Comparison of ENCODE assay signal across 20 cellular contexts in genomic region chr11:132715041-132715440, GRCh38.
DNase-seq lines count a peak whose midpoint lies in the region; ATAC-seq, FAIRE-seq and TF ChIP-seq lines count a peak whose summit lies in the region.
"Had no signal": no experiment of that assay in that cellular context is flagged by ENCODE, and none has a peak within 500 bp of the region (broad histone marks: within the 10 kb centered on the region; RNA-seq: fewer than 3 reads in every experiment).

No MANE protein-coding gene starts in this region.

- intact Hi-C loops in activated CD4-positive, alpha-beta memory T cell treated with anti-CD3 and anti-CD28 coated beads for 36 hours (cut with micrococcal nuclease): no loop called here
- intact Hi-C loops in lower leg skin (cut with DNase I; ENCODE audit: low total_unique reads): no loop called here

- DNase-seq in EH (ENCODE audit: low read depth) (peak; percentile 64), HT1080 (ENCODE audit: low read depth) (peak; percentile 8), astrocyte (ENCODE audit: low read depth) (peak; percentile 38), left kidney (ENCODE audit: low read depth, low spot score) (peak; percentile 71), amygdala (lab: John Stamatoyannopoulos, UW) (no peak), lower leg skin (ENCODE audit: low spot score in 2 of 2) (no peak)
- no peak for DNase-seq in activated CD4-positive, alpha-beta memory T cell treated with anti-CD3 and anti-CD28 coated beads for 36 hours
- DNase-seq: COR-L47, Karpas-422, MG63, NCI-H1092, NCI-H1436 treated with DMSO at 0.1 percent for 48 hours, NCI-H510A, NCI-H748 treated with DMSO at 0.1 percent for 48 hours, OCI-M1, RPMI8226, T-helper 1 cell had no signal

- peaks cover 19% of the 10 kb centered on the region for H3K4me1 Mint-ChIP-seq in astrocyte (ENCODE audit: low read depth, unreplicated experiment)
- peaks cover 24% of the 10 kb centered on the region for H3K4me1 Mint-ChIP-seq in activated CD4-positive, alpha-beta memory T cell treated with anti-CD3 and anti-CD28 coated beads for 36 hours (ENCODE audit: low read depth)
- H3K4me1 Mint-ChIP-seq: IgD-negative memory B cell had no signal

- no peak overlapping the region for H3K27ac Mint-ChIP-seq in astrocyte (ENCODE audit: unreplicated experiment)
- no peak overlapping the region for H3K27ac Mint-ChIP-seq in activated CD4-positive, alpha-beta memory T cell treated with anti-CD3 and anti-CD28 coated beads for 36 hours
- H3K27ac Mint-ChIP-seq: IgD-negative memory B cell had no signal

- H2AFZ ChIP-seq in astrocyte (ENCODE audit: low read depth, low read length): no peak overlapping the region

- H3K27me3 ChIP-seq in astrocyte (ENCODE audit: insufficient read depth, low read length): no peaks in the 10 kb centered on the region
- H3K27me3 ChIP-seq: MG63 had no signal

- no peaks in the 10 kb centered on the region for H3K79me2 ChIP-seq in astrocyte (ENCODE audit: insufficient read depth, low read length)

- ATAC-seq in GM19023 (IDR thresholded peaks at IDR 0.05; ENCODE audit: unreplicated experiment): no peak

- POLR2A ChIA-PET in activated CD4-positive, alpha-beta memory T cell treated with anti-CD3 and anti-CD28 coated beads for 36 hours (lab: Charles Lee): no interaction called here

- CTCF ChIA-PET in activated CD4-positive, alpha-beta memory T cell treated with anti-CD3 and anti-CD28 coated beads for 36 hours (lab: Charles Lee): no interaction called here

- 86 to 90% methylated on average over 4 of the region's 4 CpGs for WGBS in lower leg skin, 2 donors

- peaks cover 3% of the 10 kb centered on the region for H3K27me3 Mint-ChIP-seq in astrocyte (ENCODE audit: low read depth, unreplicated experiment)
- H3K27me3 Mint-ChIP-seq in activated CD4-positive, alpha-beta memory T cell treated with anti-CD3 and anti-CD28 coated beads for 36 hours: no peaks in the 10 kb centered on the region
- H3K27me3 Mint-ChIP-seq: IgD-negative memory B cell had no signal

- TF ChIP-seq CTCF in astrocyte (IDR thresholded peaks at IDR 0.05; ENCODE audit: insufficient read depth, low read depth, low read length) (no peak), lower leg skin (IDR thresholded peaks at IDR 0.05) (no peak)

- H3K4me1 ChIP-seq in astrocyte (ENCODE audit: insufficient read depth, low read length): peaks cover 10% of the 10 kb centered on the region

- H4K20me1 ChIP-seq in astrocyte (ENCODE audit: insufficient read depth, low read length): no peaks in the 10 kb centered on the region

- H3K4me3 ChIP-seq in astrocyte (ENCODE audit: insufficient read depth, low read depth, low read length) (no peak overlapping the region), lower leg skin (ENCODE audit: low read depth, poor library complexity, severe bottlenecking) (no peak overlapping the region)
- H3K4me3 ChIP-seq: MG63 had no signal

- no peaks in the 10 kb centered on the region for H3K36me3 Mint-ChIP-seq in astrocyte (ENCODE audit: low read depth, unreplicated experiment)
- H3K36me3 Mint-ChIP-seq in activated CD4-positive, alpha-beta memory T cell treated with anti-CD3 and anti-CD28 coated beads for 36 hours: no peaks in the 10 kb centered on the region
- H3K36me3 Mint-ChIP-seq: IgD-negative memory B cell had no signal

- H3K4me2 ChIP-seq in astrocyte (ENCODE audit: low read length): peak overlapping the region; percentile 5

- peaks cover 5% of the 10 kb centered on the region for H3K9me3 Mint-ChIP-seq in astrocyte (ENCODE audit: unreplicated experiment)
- H3K9me3 Mint-ChIP-seq in activated CD4-positive, alpha-beta memory T cell treated with anti-CD3 and anti-CD28 coated beads for 36 hours: no peaks in the 10 kb centered on the region

- H3K9me3 ChIP-seq in astrocyte (ENCODE audit: insufficient read depth, low read depth, low read length): no peaks in the 10 kb centered on the region
- H3K9me3 ChIP-seq: MG63 had no signal

- H3K4me3 Mint-ChIP-seq in astrocyte (ENCODE audit: unreplicated experiment): no peak overlapping the region
- no peak overlapping the region for H3K4me3 Mint-ChIP-seq in activated CD4-positive, alpha-beta memory T cell treated with anti-CD3 and anti-CD28 coated beads for 36 hours
- H3K4me3 Mint-ChIP-seq: IgD-negative memory B cell had no signal

- no peak overlapping the region for H3K9ac ChIP-seq in astrocyte (ENCODE audit: low read length)

- no peak for TF ChIP-seq POLR2A in lower leg skin (IDR thresholded peaks at IDR 0.05)

- H3K36me3 ChIP-seq in astrocyte (ENCODE audit: insufficient read depth, low read length): no peaks in the 10 kb centered on the region
- H3K36me3 ChIP-seq: MG63 had no signal

- no peak overlapping the region for H3K27ac ChIP-seq in astrocyte (ENCODE audit: low read depth, low read length)

- FAIRE-seq in astrocyte (lab: Jason Lieb, UNC): peak; percentile 20
- FAIRE-seq: HTR-8/SVneo had no signal

Comparison
In these comparisons a context has a peak if more than half of its experiments do, and no peak if none do; other contexts are left out.
1. DNase-seq: peak in EH (single experiment), HT1080 (single experiment), astrocyte (single experiment) and left kidney (single experiment); none in activated CD4-positive, alpha-beta memory T cell treated with anti-CD3 and anti-CD28 coated beads for 36 hours (single experiment), amygdala (0 of 56) and lower leg skin (0 of 2).